In the genomic region with DNA sequence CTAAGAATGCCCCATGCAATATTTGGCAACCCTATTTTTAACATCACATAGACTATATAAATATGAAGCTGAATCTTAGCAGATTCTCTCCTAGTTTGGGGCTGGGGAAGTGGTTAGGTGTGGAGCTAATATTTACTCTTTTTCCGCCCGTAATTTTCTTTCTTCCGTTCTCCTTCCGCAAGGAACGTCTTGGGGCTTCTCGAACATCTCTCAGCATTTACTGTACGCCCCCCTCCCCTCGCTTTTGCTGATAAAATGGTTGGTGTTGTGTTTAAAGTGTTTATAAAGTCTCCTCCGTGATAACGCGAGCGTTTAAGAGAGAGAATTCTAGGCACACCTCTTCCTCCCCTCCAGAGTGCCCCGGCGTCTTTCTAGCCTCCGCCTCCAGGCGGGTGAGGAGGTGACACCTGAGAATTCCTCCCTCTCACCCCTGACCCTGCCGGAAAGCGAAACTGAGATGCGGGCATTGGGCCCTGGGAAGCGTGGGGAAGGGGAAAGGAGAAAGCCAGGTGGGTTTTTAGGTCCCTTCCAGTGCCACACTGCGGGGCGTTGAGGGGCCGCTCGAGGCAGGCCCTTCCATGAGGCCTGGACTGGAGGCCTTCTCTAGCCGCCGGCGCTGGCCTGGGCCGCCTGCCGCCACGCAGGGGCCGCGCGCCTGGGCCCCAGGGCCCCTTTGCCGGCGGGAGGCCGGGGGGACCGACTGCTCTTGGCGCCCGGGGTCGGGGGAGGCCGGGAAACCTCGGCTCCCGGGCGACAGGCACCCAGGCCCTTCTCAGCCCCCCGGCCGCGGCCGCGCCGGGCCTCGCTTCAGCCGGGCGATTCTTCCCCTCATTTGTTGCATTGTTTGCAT, we compare ENCODE assay signal across 1 cellular context.
TF ChIP-seq lines count a peak whose summit lies in the region.

No MANE protein-coding gene starts in this region.

TF ChIP-seq in HEK293, 187 proteins besides CTCF, POLR2A, EP300 and RAD21 (continued from another document):
- TF ChIP-seq, protein P1, sequence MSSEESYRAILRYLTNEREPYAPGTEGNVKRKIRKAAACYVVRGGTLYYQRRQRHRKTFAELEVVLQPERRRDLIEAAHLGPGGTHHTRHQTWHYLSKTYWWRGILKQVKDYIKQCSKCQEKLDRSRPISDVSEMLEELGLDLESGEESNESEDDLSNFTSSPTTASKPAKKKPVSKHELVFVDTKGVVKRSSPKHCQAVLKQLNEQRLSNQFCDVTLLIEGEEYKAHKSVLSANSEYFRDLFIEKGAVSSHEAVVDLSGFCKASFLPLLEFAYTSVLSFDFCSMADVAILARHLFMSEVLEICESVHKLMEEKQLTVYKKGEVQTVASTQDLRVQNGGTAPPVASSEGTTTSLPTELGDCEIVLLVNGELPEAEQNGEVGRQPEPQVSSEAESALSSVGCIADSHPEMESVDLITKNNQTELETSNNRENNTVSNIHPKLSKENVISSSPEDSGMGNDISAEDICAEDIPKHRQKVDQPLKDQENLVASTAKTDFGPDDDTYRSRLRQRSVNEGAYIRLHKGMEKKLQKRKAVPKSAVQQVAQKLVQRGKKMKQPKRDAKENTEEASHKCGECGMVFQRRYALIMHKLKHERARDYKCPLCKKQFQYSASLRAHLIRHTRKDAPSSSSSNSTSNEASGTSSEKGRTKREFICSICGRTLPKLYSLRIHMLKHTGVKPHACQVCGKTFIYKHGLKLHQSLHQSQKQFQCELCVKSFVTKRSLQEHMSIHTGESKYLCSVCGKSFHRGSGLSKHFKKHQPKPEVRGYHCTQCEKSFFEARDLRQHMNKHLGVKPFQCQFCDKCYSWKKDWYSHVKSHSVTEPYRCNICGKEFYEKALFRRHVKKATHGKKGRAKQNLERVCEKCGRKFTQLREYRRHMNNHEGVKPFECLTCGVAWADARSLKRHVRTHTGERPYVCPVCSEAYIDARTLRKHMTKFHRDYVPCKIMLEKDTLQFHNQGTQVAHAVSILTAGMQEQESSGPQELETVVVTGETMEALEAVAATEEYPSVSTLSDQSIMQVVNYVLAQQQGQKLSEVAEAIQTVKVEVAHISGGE (tag by site-specific recombination; conservative IDR thresholded peaks at IDR 0.05; ENCODE audit: low read depth) = peak; percentile 73
- peak; percentile 44 for TF ChIP-seq SP2 (tag by site-specific recombination; IDR thresholded peaks at IDR 0.05)
- 0 out of 2 replicates have a peak, but pooled peaks have one; percentile 8 for TF ChIP-seq ZNF341 (tag by site-specific recombination; IDR thresholded peaks at IDR 0.05; ENCODE audit: low read depth)
